In the genomic region with DNA sequence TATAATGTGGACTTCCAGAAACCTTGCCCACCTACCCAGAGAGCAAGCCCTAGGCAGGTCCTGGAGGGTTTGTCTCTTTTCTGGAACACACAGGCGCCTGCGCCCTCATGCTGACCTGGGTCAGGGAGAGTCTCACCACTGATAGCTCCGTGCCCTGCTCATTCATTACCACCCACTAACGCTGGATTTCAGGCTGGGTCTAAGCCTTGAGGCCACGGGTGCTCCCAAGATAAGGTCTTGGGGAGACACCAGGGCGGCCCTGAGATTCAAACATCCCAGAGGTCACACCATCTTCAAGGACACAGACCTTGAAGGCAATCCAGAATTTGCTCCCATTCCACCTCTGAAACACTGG, we compare ENCODE assay signal across 16 cellular contexts. TPM values are rescaled to one million over a fixed set of nuclear protein-coding genes. Genes with fewer than 3 reads are reported as not detected.
A peak's percentile ranks its signal among the peaks of the same experiment; 100 is the strongest.
DNase-seq lines count a peak whose midpoint lies in the region; ATAC-seq and TF ChIP-seq lines count a peak whose summit lies in the region.
"Had no signal": no experiment of that assay in that cellular context is flagged by ENCODE, and none has a peak within 500 bp of the region (broad histone marks: within the 10 kb centered on the region; RNA-seq: fewer than 3 reads in every experiment).

No MANE protein-coding gene starts in this region.

- DNase-seq in activated T-cell treated with anti-CD3 and anti-CD28 coated beads, Interleukin-2, amount 50 U/mL, for 24 hours: no peak
- DNase-seq in activated T-cell treated with anti-CD3 and anti-CD28 coated beads, Interleukin-2, amount 50 U/mL, for 1 hour: no peak
- DNase-seq in heart left ventricle (peak in 1 of 5 donors; percentile 46), trophoblast cell (no peak), vagina (ENCODE audit: extremely low spot score in 2 of 2) (no peak), SKM-1 (lab: John Stamatoyannopoulos, UW; ENCODE audit: unreplicated experiment) (no peak), NCI-H2107 (lab: John Stamatoyannopoulos, UW) (no peak), iPS-NIHi11 (ENCODE audit: low spot score) (no peak)
- DNase-seq: 8988T; COR-L47; mesendoderm; NCI-H226; PC-3; stimulated activated CD4-positive, alpha-beta T cell treated with anti-CD3 and anti-CD28 coated beads, Interleukin-4, amount 100 ng/mL, for 4 hours had no signal

- H3K4me1 ChIP-seq in heart left ventricle: peaks cover 0 to 48% (median 34%) of the 10 kb centered on the region in 12 donors
- H3K4me1 ChIP-seq in trophoblast cell (ENCODE audit: control insufficient read depth in 1 of 2, insufficient read depth in 2 of 2, low read length in 2 of 2): peaks cover 19 to 27% of the 10 kb centered on the region in 2 experiments
- peaks cover 56% of the 10 kb centered on the region for H3K4me1 ChIP-seq in vagina

- H3K36me3 ChIP-seq in heart left ventricle (peaks cover 0 to 25% (median 11%) of the 10 kb centered on the region in 9 donors), trophoblast cell (ENCODE audit: control insufficient read depth in 1 of 2, insufficient read depth in 2 of 2, low read length in 2 of 2) (peaks cover 17 to 21% of the 10 kb centered on the region in 2 experiments), vagina (peaks cover 0 to 14% of the 10 kb centered on the region in 2 donors)

- H2AFZ ChIP-seq in trophoblast cell (ENCODE audit: insufficient read depth, low read length, poor library complexity): no peak overlapping the region

- intact Hi-C loops in heart left ventricle (cut with DNase I) (loop anchor here in 1 of 10 donors (5.0 kb wide), 1 partner anchor 34 kb away; a partner anchor contains a TSS), vagina (cut with DNase I) (no loop called here)

- H3K18ac ChIP-seq in trophoblast cell (ENCODE audit: low read length): no peak overlapping the region

- H2BK120ac ChIP-seq in trophoblast cell (ENCODE audit: insufficient read depth, low read length, poor library complexity): no peak overlapping the region

- H3K4me1 Mint-ChIP-seq in activated T-cell treated with anti-CD3 and anti-CD28 coated beads, Interleukin-2, amount 50 U/mL, for 24 hours (ENCODE audit: low read depth): peaks cover 11% of the 10 kb centered on the region

- H3K36me3 Mint-ChIP-seq in activated T-cell treated with anti-CD3 and anti-CD28 coated beads, Interleukin-2, amount 50 U/mL, for 24 hours (ENCODE audit: low read depth): peaks cover 12% of the 10 kb centered on the region

- H4K8ac ChIP-seq in trophoblast cell (ENCODE audit: low read depth, low read length): no peak overlapping the region

- no peak overlapping the region for H2BK12ac ChIP-seq in trophoblast cell (ENCODE audit: low read length)

- no peak overlapping the region for H3K9ac ChIP-seq in trophoblast cell (ENCODE audit: low read length)

- TF ChIP-seq CTCF in heart left ventricle (IDR thresholded peaks at IDR 0.05) (no peak), vagina (IDR thresholded peaks at IDR 0.05) (no peak)

- no peak overlapping the region for H2BK5ac ChIP-seq in trophoblast cell (ENCODE audit: low read depth, low read length, poor library complexity)

- no peak overlapping the region for H2AK5ac ChIP-seq in trophoblast cell (ENCODE audit: low read length)

- no peak overlapping the region for H3K14ac ChIP-seq in trophoblast cell (ENCODE audit: low read length)

- H3K27ac ChIP-seq in heart left ventricle (peak overlapping the region; percentile 24 to 88 (median 77)), trophoblast cell (ENCODE audit: low read depth, low read length) (no peak overlapping the region), vagina (peak overlapping the region; percentile 96)

- no peak overlapping the region for H3K4me2 ChIP-seq in trophoblast cell (ENCODE audit: low read length)

- ATAC-seq in heart left ventricle: peak in 1 of 4 donors; percentile 3
- ATAC-seq: PC-3 had no signal

- H3K4ac ChIP-seq in trophoblast cell (ENCODE audit: low read depth, low read length): peak overlapping the region; percentile 14

- no peak overlapping the region for H4K12ac ChIP-seq in trophoblast cell (ENCODE audit: low read depth, low read length)

- TF ChIP-seq POLR2A in heart left ventricle (IDR thresholded peaks at IDR 0.05) (no peak), vagina (IDR thresholded peaks at IDR 0.05) (no peak)

- H3K9me3 ChIP-seq in heart left ventricle (no peaks in the 10 kb centered on the region), trophoblast cell (ENCODE audit: insufficient read depth, low read depth, low read length) (peaks cover 3% of the 10 kb centered on the region), vagina (no peaks in the 10 kb centered on the region)

- H3K27me3 ChIP-seq in heart left ventricle (peaks cover 0 to 9% (median 0%) of the 10 kb centered on the region in 9 donors), trophoblast cell (ENCODE audit: insufficient read depth, low read length) (no peaks in the 10 kb centered on the region), vagina (no peaks in the 10 kb centered on the region)

- no peaks in the 10 kb centered on the region for H3K9me3 Mint-ChIP-seq in activated T-cell treated with anti-CD3 and anti-CD28 coated beads, Interleukin-2, amount 50 U/mL, for 24 hours
- H3K9me3 Mint-ChIP-seq: activated T-helper 2 cell treated with anti-CD3 and anti-CD28 coated beads, Interferon-gamma antibody, Interleukin-2, Interleukin-4, amounts not matched to agents 10 μg/mL and 5 μg/mL and 100 μg/mL, durations not matched to agents 14 hours and 24 hours and 36 hours; stimulated activated naive CD8-positive, alpha-beta T cell treated with anti-CD3 and anti-CD28 coated beads, Interleukin-15, Interleukin-2, amounts not matched to agents 100 ng/mL and 50 ng/mL, for 24 hours had no signal

- H3K79me2 ChIP-seq in trophoblast cell (ENCODE audit: control insufficient read depth, insufficient read depth, low read length, poor library complexity): peaks cover 9% of the 10 kb centered on the region

- H3K27ac Mint-ChIP-seq in activated T-cell treated with anti-CD3 and anti-CD28 coated beads, Interleukin-2, amount 50 U/mL, for 24 hours: peak overlapping the region; percentile 42
- H3K27ac Mint-ChIP-seq: activated T-helper 2 cell treated with anti-CD3 and anti-CD28 coated beads, Interferon-gamma antibody, Interleukin-2, Interleukin-4, amounts not matched to agents 10 μg/mL and 5 μg/mL and 100 μg/mL, durations not matched to agents 14 hours and 24 hours and 36 hours; stimulated activated naive CD8-positive, alpha-beta T cell treated with anti-CD3 and anti-CD28 coated beads, Interleukin-15, Interleukin-2, amounts not matched to agents 100 ng/mL and 50 ng/mL, for 24 hours had no signal

- 67 to 74% (median 71%) methylated on average over 6 of the region's 6 CpGs for WGBS in heart left ventricle, 4 donors
- WGBS in trophoblast cell (ENCODE audit: extremely low coverage, insufficient coverage, insufficient read length): no CpG with 5 or more reads among the region's 6 CpGs

- no peak overlapping the region for H3K4me3 Mint-ChIP-seq in activated T-cell treated with anti-CD3 and anti-CD28 coated beads, Interleukin-2, amount 50 U/mL, for 24 hours
- H3K4me3 Mint-ChIP-seq: stimulated activated naive CD8-positive, alpha-beta T cell treated with anti-CD3 and anti-CD28 coated beads, Interleukin-15, Interleukin-2, amounts not matched to agents 100 ng/mL and 50 ng/mL, for 24 hours had no signal

- no peak overlapping the region for H3K23ac ChIP-seq in trophoblast cell (ENCODE audit: low read length)

- H4K91ac ChIP-seq in trophoblast cell (ENCODE audit: low read depth, low read length): no peak overlapping the region

- peaks cover 9% of the 10 kb centered on the region for H3K79me1 ChIP-seq in trophoblast cell (ENCODE audit: low read length)

- H3K27me3 Mint-ChIP-seq in activated T-cell treated with anti-CD3 and anti-CD28 coated beads, Interleukin-2, amount 50 U/mL, for 24 hours: no peaks in the 10 kb centered on the region
- H3K27me3 Mint-ChIP-seq: stimulated activated naive CD8-positive, alpha-beta T cell treated with anti-CD3 and anti-CD28 coated beads, Interleukin-15, Interleukin-2, amounts not matched to agents 100 ng/mL and 50 ng/mL, for 24 hours had no signal

- no peak overlapping the region for H3K4me3 ChIP-seq in heart left ventricle
- no peak overlapping the region for H3K4me3 ChIP-seq in trophoblast cell (ENCODE audit: low read depth, low read length)
- H3K4me3 ChIP-seq in vagina: no peak overlapping the region

RNA-seq across cellular contexts. Expression of a gene that starts 5.1 kb away (rescaled TPM):
- 10 to 100 TPM in 1 of 9 donors, 1 to 10 TPM in 8; 1.7 to 14.2 (median 4.4) TPM for total RNA-seq in heart left ventricle
- 1 to 10 TPM; 1.0 to 4.3 TPM for polyA plus RNA-seq in heart left ventricle
- 20.2 and 22.2 TPM in 2 replicates for polyA plus RNA-seq in trophoblast cell (2013)
- 28.2 TPM for total RNA-seq in vagina

RNA-seq across cellular contexts. Expression of a gene that starts 26.0 kb away (rescaled TPM):
- total RNA-seq in heart left ventricle (100 to 1,000 TPM in 2 of 9 donors, 10 to 100 TPM in 7; 53.7 to 110 (median 68.2) TPM), vagina (55.0 TPM)
- polyA plus RNA-seq in heart left ventricle: 100 to 1,000 TPM in 1 of 2 donors, 10 to 100 TPM in 1; 37.7 to 123 TPM
- 36.6 and 36.8 TPM in 2 replicates for polyA plus RNA-seq in trophoblast cell (2013)

RNA-seq across cellular contexts. Expression of a gene that starts 31.2 kb away (rescaled TPM):
- total RNA-seq in heart left ventricle (10 to 100 TPM; 16.1 to 61.6 (median 25.8) TPM), vagina (36.8 TPM)
- polyA plus RNA-seq in heart left ventricle: 10 to 100 TPM; 17.3 to 23.5 TPM
- 153 and 165 TPM in 2 replicates for polyA plus RNA-seq in trophoblast cell (2013)

RNA-seq across cellular contexts. Expression of a gene that starts 44.9 kb away (rescaled TPM):
- total RNA-seq in heart left ventricle (10 to 100 TPM in 5 of 9 donors, 1 to 10 TPM in 4; 6.0 to 87.6 (median 10.9) TPM), vagina (22.3 TPM)
- polyA plus RNA-seq in heart left ventricle: 1 to 10 TPM; 6.1 to 9.7 TPM
- 1.5 and 1.7 TPM in 2 replicates for polyA plus RNA-seq in trophoblast cell (2013)
